1 cellular context compared by ENCODE assay signal in the genomic region with DNA sequence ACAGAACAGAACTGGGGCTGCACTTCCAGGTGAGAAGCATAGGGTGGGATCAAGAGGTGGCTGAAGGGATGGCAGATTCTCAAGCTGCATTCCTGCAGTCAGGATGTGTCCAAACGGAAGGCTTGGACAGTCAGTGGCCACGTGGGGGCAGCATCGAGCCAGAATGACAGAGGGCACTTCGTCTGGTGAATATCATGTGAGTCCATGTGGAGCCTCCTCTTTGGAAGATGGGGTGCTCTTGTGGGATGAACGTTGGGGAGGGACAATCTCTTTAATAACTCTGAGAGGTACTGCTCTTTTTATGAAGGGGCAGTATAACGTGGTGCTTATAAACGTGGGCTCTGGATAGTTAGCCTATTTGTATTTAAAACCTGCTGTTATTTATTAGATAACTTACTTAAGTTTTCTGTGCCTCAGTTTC.
TF ChIP-seq lines count a peak whose summit lies in the region.

No MANE protein-coding gene starts in this region.

TF ChIP-seq in WTC11, 78 proteins besides CTCF, POLR2A, EP300 and RAD21 (continued from another document):
- TF ChIP-seq IRF2 (CRISPR knock-in tag; IDR thresholded peaks at IDR 0.05; ENCODE audit: borderline replicate concordance, low read depth) (no peak), SMAD3 (CRISPR knock-in tag; IDR thresholded peaks at IDR 0.05; ENCODE audit: borderline replicate concordance) (no peak), NR3C1 (CRISPR knock-in tag; conservative IDR thresholded peaks at IDR 0.05; ENCODE audit: low read depth) (no peak), SMAD4 (CRISPR knock-in tag; IDR thresholded peaks at IDR 0.05) (no peak), CREB1 (CRISPR knock-in tag; IDR thresholded peaks at IDR 0.05) (no peak)
